Comparison of ENCODE assay signal across 13 cellular contexts in genomic region chr19:58328999-58329398, GRCh38. TPM values are rescaled to one million over a fixed set of nuclear protein-coding genes. Genes with fewer than 3 reads are reported as not detected.
A peak's percentile ranks its signal among the peaks of the same experiment; 100 is the strongest.
DNase-seq lines count a peak whose midpoint lies in the region; ATAC-seq and TF ChIP-seq lines count a peak whose summit lies in the region.
"Had no signal": no experiment of that assay in that cellular context is flagged by ENCODE, and none has a peak within 500 bp of the region (broad histone marks: within the 10 kb centered on the region; RNA-seq: fewer than 3 reads in every experiment).

No MANE protein-coding gene starts in this region.

- H3K79me2 ChIP-seq in OCI-LY7 (ENCODE audit: insufficient read depth, low read depth, low read length) = peaks cover 4% of the 10 kb centered on the region; the same call in 1 of the 2 replicates

- H3K4me1 Mint-ChIP-seq in Caco-2 (ENCODE audit: low read depth, unreplicated experiment) = peaks cover 5% of the 10 kb centered on the region

- peaks cover 4% of the 10 kb centered on the region; the same call in 1 of the 2 replicates for H3K4me1 ChIP-seq in Caco-2
- peaks cover 16% of the 10 kb centered on the region for H3K4me1 ChIP-seq in OCI-LY7 (ENCODE audit: insufficient read depth, low read length, poor library complexity, severe bottlenecking)
- peaks cover 5 to 38% (median 17%) of the 10 kb centered on the region in 12 donors for H3K4me1 ChIP-seq in heart left ventricle

- H3K36me3 ChIP-seq in Caco-2 (ENCODE audit: control insufficient read depth, insufficient read depth, low read length) (no peaks in the 10 kb centered on the region), OCI-LY7 (ENCODE audit: insufficient read depth, low read length) (no peaks in the 10 kb centered on the region), heart left ventricle (no peaks in the 10 kb centered on the region)

- H3K4me3 Mint-ChIP-seq in Caco-2 (ENCODE audit: unreplicated experiment) = no peak overlapping the region

- TF ChIP-seq CTCF in Caco-2 (IDR thresholded peaks at IDR 0.05; ENCODE audit: insufficient read depth in 1 of 2, low read depth in 1 of 2, low read length in 1 of 2, severe bottlenecking in 1 of 2, unreplicated experiment in 1 of 2) = peak; percentile 65 to 77
- peak; percentile 42 for TF ChIP-seq CTCF in GM12865 (IDR thresholded peaks at IDR 0.05; ENCODE audit: insufficient read depth, low read depth, low read length, missing control alignments)
- peak; percentile 75 for TF ChIP-seq CTCF in OCI-LY7 (conservative IDR thresholded peaks at IDR 0.05; ENCODE audit: low read length)
- TF ChIP-seq CTCF in fibroblast of villous mesenchyme (IDR thresholded peaks at IDR 0.05; ENCODE audit: insufficient read depth, low read depth, low read length) = peak; percentile 17
- no peak for TF ChIP-seq CTCF in heart left ventricle (IDR thresholded peaks at IDR 0.05)

- H3K4me2 ChIP-seq in OCI-LY7 (ENCODE audit: low read length) = no peak overlapping the region

- H3K9me2 ChIP-seq in OCI-LY7 (ENCODE audit: insufficient read depth, low read length) = no peaks in the 10 kb centered on the region

- H3K27ac Mint-ChIP-seq in Caco-2 (ENCODE audit: unreplicated experiment) = no peak overlapping the region

- intact Hi-C loops in Caco-2 (cut with micrococcal nuclease; ENCODE audit: unreplicated experiment) (loop anchor here (2.0 kb wide), 1 partner anchor 190 kb away; the partner anchor contains the start of gene ZBTB45), OCI-LY7 (cut with micrococcal nuclease; ENCODE audit: unreplicated experiment) (loop anchor here (5.0 kb wide), 3 partner anchors 78 to 188 kb away; partner anchors contain the start of genes ZBTB45, ZNF324 and ZNF584), heart left ventricle (cut with DNase I) (loop anchor here in 5 of 10 donors (2.0 to 5.0 kb wide), 3 partner anchors 33 to 53 kb away; partner anchors contain the start of genes ZNF497 (in 4 of the 5) and ZNF837 (in 1 of the 5))

- TF ChIP-seq POLR2A in heart left ventricle (IDR thresholded peaks at IDR 0.05) = no peak

- no peak overlapping the region for H3K4me3 ChIP-seq in Caco-2 (ENCODE audit: low read depth, low read length)
- H3K4me3 ChIP-seq in GM12865 (ENCODE audit: low read depth, low read length) = no peak overlapping the region
- no peak overlapping the region for H3K4me3 ChIP-seq in OCI-LY7 (ENCODE audit: low read depth, low read length, poor library complexity, severe bottlenecking)
- H3K4me3 ChIP-seq in fibroblast of villous mesenchyme (ENCODE audit: low read depth, low read length) = no peak overlapping the region
- no peak overlapping the region for H3K4me3 ChIP-seq in heart left ventricle
- H3K4me3 ChIP-seq: SK-N-MC had no signal

- H3K27me3 Mint-ChIP-seq in Caco-2 (ENCODE audit: insufficient read depth, unreplicated experiment) = no peaks in the 10 kb centered on the region

- DNase-seq in Caco-2 (peak; percentile 52 to 63), GM12865 (ENCODE audit: low read depth) (peak; percentile 46), OCI-LY7 (ENCODE audit: low spot score) (peak; percentile 59), fibroblast of villous mesenchyme (ENCODE audit: low read depth) (no peak), cerebellum (ENCODE audit: low spot score) (no peak), heart left ventricle (no peak)
- DNase-seq in stimulated activated naive CD4-positive, alpha-beta T cell (lab: John Stamatoyannopoulos, UW) = no peak
- DNase-seq: activated effector memory CD4-positive, alpha-beta T cell treated with anti-CD3 and anti-CD28 coated beads, Interleukin-2, amount 50 U/mL, for 16 hours; HCEC 1CT; left ventricle myocardium superior; stimulated activated CD4-positive, alpha-beta T cell treated with anti-CD3 and anti-CD28 coated beads, Interleukin-12 subunit alpha, Interleukin-12 subunit beta, amount 100 ng/mL, for 4 hours had no signal

- ATAC-seq in GM18858 (IDR thresholded peaks at IDR 0.05; ENCODE audit: unreplicated experiment) (no peak), heart left ventricle (no peak)
- ATAC-seq: left ventricle myocardium superior had no signal

- H3K9me3 ChIP-seq in Caco-2 (no peaks in the 10 kb centered on the region), OCI-LY7 (ENCODE audit: low read length) (no peaks in the 10 kb centered on the region), heart left ventricle (no peaks in the 10 kb centered on the region)

- no peaks in the 10 kb centered on the region for H4K20me1 ChIP-seq in OCI-LY7 (ENCODE audit: insufficient read depth, low read length)

- H3K27me3 ChIP-seq in Caco-2 (replicated peaks; ENCODE audit: control insufficient read depth, insufficient read depth, low read length) = no peaks in the 10 kb centered on the region
- H3K27me3 ChIP-seq in heart left ventricle = no peaks in the 10 kb centered on the region

- H3K27ac ChIP-seq in OCI-LY7 (ENCODE audit: low read depth, low read length, poor library complexity, severe bottlenecking) (no peak overlapping the region), heart left ventricle (no peak overlapping the region)
- H3K27ac ChIP-seq: SK-N-MC had no signal

- CTCF ChIA-PET in Caco-2 (lab: Charles Lee) = no interaction called here
- CTCF ChIA-PET in OCI-LY7 (lab: Charles Lee; ENCODE audit: unreplicated experiment) = no interaction called here

- H3K9me3 Mint-ChIP-seq in Caco-2 (ENCODE audit: unreplicated experiment) = no peaks in the 10 kb centered on the region

- BruUV-seq in Caco-2 (replicated peaks; lab: Mats Ljungman, UMichigan) (no TSS peak), OCI-LY7 (replicated peaks; lab: Mats Ljungman, UMichigan) (no TSS peak)

- H3K36me3 Mint-ChIP-seq in Caco-2 (ENCODE audit: insufficient read depth, unreplicated experiment) = no peaks in the 10 kb centered on the region

- 56 to 69% (median 61%) methylated on average over 10 of the region's 10 CpGs for WGBS in heart left ventricle, 4 donors

- POLR2A ChIA-PET in Caco-2 (lab: Charles Lee) = no interaction called here
- POLR2A ChIA-PET in OCI-LY7 (lab: Charles Lee) = no interaction called here

- no peak overlapping the region for H2AFZ ChIP-seq in OCI-LY7 (ENCODE audit: low read length)

RNA-seq across cellular contexts. Expression of gene ZSCAN22, which starts 2.2 kb away (rescaled TPM):
- 4.0 and 4.3 TPM in 2 replicates for total RNA-seq in Caco-2 (2022)
- total RNA-seq in OCI-LY7 (2014; rRNA removed; shearing (Covaris generic)) = 2.6 and 3.3 TPM in 2 replicates
- total RNA-seq in OCI-LY7 (2022) = 3.7 and 5.1 TPM in 2 replicates
- total RNA-seq in fibroblast of villous mesenchyme = 2.6 and 3.0 TPM in 2 replicates
- 3.7 TPM for total RNA-seq in cerebellum
- 1 to 10 TPM; 1.1 to 3.1 (median 2.0) TPM for total RNA-seq in heart left ventricle
- polyA plus RNA-seq in heart left ventricle = 1 to 10 TPM in 1 of 2 donors, under 1 TPM in 1; 0.65 to 1.5 TPM

RNA-seq across cellular contexts. Expression of gene ERVK3-1, which starts 23.8 kb away (rescaled TPM):
- total RNA-seq in Caco-2 (2022) (61.3 and 66.1 TPM in 2 replicates), OCI-LY7 (2022) (46.4 and 48.1 TPM in 2 replicates), fibroblast of villous mesenchyme (30.6 and 34.5 TPM in 2 replicates), cerebellum (36.6 TPM), heart left ventricle (10 to 100 TPM; 12.8 to 39.2 (median 20.3) TPM)
- total RNA-seq in OCI-LY7 (2014; rRNA removed; shearing (Covaris generic)) = 61.7 and 79.6 TPM in 2 replicates
- 10 to 100 TPM; 24.6 to 61.1 TPM for polyA plus RNA-seq in heart left ventricle

RNA-seq across cellular contexts. Expression of gene A1BG, which starts 24.3 kb away (rescaled TPM):
- total RNA-seq in Caco-2 (2022) = 1.6 and 2.8 TPM in 2 replicates
- total RNA-seq in OCI-LY7 (2014; rRNA removed; shearing (Covaris generic)) = 21.3 and 47.2 TPM in 2 replicates
- total RNA-seq in OCI-LY7 (2022) = 24.5 and 26.9 TPM in 2 replicates
- 1.3 TPM in 2 replicates for total RNA-seq in fibroblast of villous mesenchyme
- 2.0 TPM for total RNA-seq in cerebellum
- total RNA-seq in heart left ventricle = 1 to 10 TPM in 7 of 9 donors, under 1 TPM in 2; 0.23 to 6.6 (median 3.0) TPM
- polyA plus RNA-seq in heart left ventricle = 1 to 10 TPM; 4.4 to 4.6 TPM

RNA-seq across cellular contexts. Expression of gene ZNF497, which starts 33.6 kb away (rescaled TPM):
- total RNA-seq in Caco-2 (2022) (1.6 and 1.7 TPM in 2 replicates), OCI-LY7 (2022) (4.5 and 6.1 TPM in 2 replicates), fibroblast of villous mesenchyme (0.32 and 0.86 TPM in 2 replicates), cerebellum (7.0 TPM), heart left ventricle (1 to 10 TPM in 1 of 9 donors, under 1 TPM in 8; 0.18 to 1.1 (median 0.46) TPM)
- total RNA-seq in OCI-LY7 (2014; rRNA removed; shearing (Covaris generic)) = 2.8 and 3.6 TPM in 2 replicates
- under 1 TPM; 0.08 to 0.28 TPM for polyA plus RNA-seq in heart left ventricle

RNA-seq across cellular contexts. Expression of gene ZNF8, which starts 50.2 kb away (rescaled TPM):
- total RNA-seq in Caco-2 (2022) (8.4 and 8.5 TPM in 2 replicates), OCI-LY7 (2022) (7.1 and 7.7 TPM in 2 replicates), fibroblast of villous mesenchyme (6.4 and 9.5 TPM in 2 replicates), cerebellum (20.2 TPM), heart left ventricle (1 to 10 TPM; 4.0 to 7.8 (median 5.5) TPM)
- total RNA-seq in OCI-LY7 (2014; rRNA removed; shearing (Covaris generic)) = 7.3 and 7.8 TPM in 2 replicates
- 1 to 10 TPM; 2.6 to 3.3 TPM for polyA plus RNA-seq in heart left ventricle

Comparison
In these comparisons a context has a peak if more than half of its experiments do, and no peak if none do; other contexts are left out.
1. DNase-seq: peak in Caco-2 (2 of 2), GM12865 (single experiment) and OCI-LY7 (single experiment); none in fibroblast of villous mesenchyme (single experiment), cerebellum (single experiment), heart left ventricle (0 of 5) and stimulated activated naive CD4-positive, alpha-beta T cell (0 of 6).
2. CTCF ChIP-seq: peak in Caco-2 (2 of 2), GM12865 (single experiment), OCI-LY7 (single experiment) and fibroblast of villous mesenchyme (single experiment); none in heart left ventricle (0 of 12).